In the genomic region with DNA sequence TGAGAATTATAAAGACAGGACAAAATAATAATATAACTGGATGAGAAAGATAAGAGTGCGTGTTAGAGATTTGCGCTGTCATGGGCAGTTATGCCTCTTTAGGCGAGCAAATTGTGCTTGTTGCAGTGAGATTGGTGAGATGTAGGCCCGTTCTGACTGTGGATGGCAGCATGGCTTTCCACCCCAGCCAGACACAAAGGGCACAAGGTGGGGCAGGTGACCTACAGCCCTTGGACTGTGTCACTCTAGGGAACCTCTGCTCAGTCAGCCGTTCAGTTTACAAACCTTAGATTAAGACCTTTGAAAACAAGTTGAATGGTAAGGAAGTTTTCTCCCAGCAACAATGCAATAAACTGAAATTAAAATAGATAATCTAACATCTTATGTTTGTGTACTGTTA, we compare ENCODE assay signal across 18 cellular contexts. TPM values are rescaled to one million over a fixed set of nuclear protein-coding genes. Genes with fewer than 3 reads are reported as not detected.
DNase-seq lines count a peak whose midpoint lies in the region.
"Had no signal": no experiment of that assay in that cellular context is flagged by ENCODE, and none has a peak within 500 bp of the region (broad histone marks: within the 10 kb centered on the region; RNA-seq: fewer than 3 reads in every experiment).

No MANE protein-coding gene starts in this region.

- no peak overlapping the region for H3K27ac Mint-ChIP-seq in activated CD4-positive, alpha-beta T cell treated with anti-CD3 and anti-CD28 coated beads, Interleukin-2, amount 10 ng/mL, durations not matched to agents 24 days and 14 days
- H3K27ac Mint-ChIP-seq: CD8-positive, alpha-beta T cell; HFFc6 had no signal

- peak overlapping the region; percentile 19 to 53 for H3K4me3 ChIP-seq in duodenal mucosa (ENCODE audit: low read depth in 1 of 2, low read length in 2 of 2)
- H3K4me3 ChIP-seq in mucosa of stomach (ENCODE audit: low read length): no peak overlapping the region

- peaks cover 27 to 30% of the 10 kb centered on the region in 2 donors for H3K4me1 ChIP-seq in duodenal mucosa (ENCODE audit: control insufficient read depth in 1 of 2, insufficient read depth in 2 of 2, low read length in 2 of 2)
- H3K4me1 ChIP-seq in mucosa of stomach (ENCODE audit: control insufficient read depth, insufficient read depth, low read length): peaks cover 20% of the 10 kb centered on the region

- H3K9me3 Mint-ChIP-seq in activated CD4-positive, alpha-beta T cell treated with anti-CD3 and anti-CD28 coated beads, Interleukin-2, amount 10 ng/mL, durations not matched to agents 24 days and 14 days: no peaks in the 10 kb centered on the region
- H3K9me3 Mint-ChIP-seq: HFFc6 had no signal

- DNase-seq in NCI-H510A treated with DMSO at 0.1 percent for 48 hours (lab: John Stamatoyannopoulos, UW): peak; percentile 55
- DNase-seq in NCI-H510A (lab: John Stamatoyannopoulos, UW): no peak
- peak; percentile 28 for DNase-seq in ureter (ENCODE audit: low spot score)
- DNase-seq in effector CD8-positive, alpha-beta T cell (lab: John Stamatoyannopoulos, UW): no peak
- DNase-seq in iPS-NIHi11 (ENCODE audit: low spot score): no peak
- no peak for DNase-seq in activated CD4-positive, alpha-beta T cell treated with anti-CD3 and anti-CD28 coated beads, Interleukin-2, amount 10 ng/mL, durations not matched to agents 24 days and 14 days
- DNase-seq: 8988T; CD8-positive, alpha-beta T cell; HFFc6; NCI-H1048; NCI-H1436 treated with DMSO at 0.1 percent for 48 hours; SHP77 treated with DMSO at 0.1 percent for 48 hours had no signal

- H3K27me3 ChIP-seq in duodenal mucosa (ENCODE audit: control insufficient read depth in 1 of 2, insufficient read depth in 2 of 2, low read length in 2 of 2): no peaks in the 10 kb centered on the region
- H3K27me3 ChIP-seq in mucosa of stomach (ENCODE audit: control insufficient read depth, insufficient read depth, low read length): no peaks in the 10 kb centered on the region

- no peaks in the 10 kb centered on the region for H3K9me3 ChIP-seq in duodenal mucosa (ENCODE audit: control insufficient read depth in 1 of 2, low read length in 2 of 2)
- H3K9me3 ChIP-seq in mucosa of stomach (ENCODE audit: control insufficient read depth, low read length): no peaks in the 10 kb centered on the region

- intact Hi-C loops in activated CD4-positive, alpha-beta T cell treated with anti-CD3 and anti-CD28 coated beads, Interleukin-2, amount 10 ng/mL, durations not matched to agents 24 days and 14 days (cut with micrococcal nuclease): no loop called here

- no peak overlapping the region for H3K4me3 Mint-ChIP-seq in activated CD4-positive, alpha-beta T cell treated with anti-CD3 and anti-CD28 coated beads, Interleukin-2, amount 10 ng/mL, durations not matched to agents 24 days and 14 days
- H3K4me3 Mint-ChIP-seq: CD8-positive, alpha-beta T cell; HFFc6 had no signal

- no peaks in the 10 kb centered on the region for H3K4me1 Mint-ChIP-seq in activated CD4-positive, alpha-beta T cell treated with anti-CD3 and anti-CD28 coated beads, Interleukin-2, amount 10 ng/mL, durations not matched to agents 24 days and 14 days

- H3K27me3 Mint-ChIP-seq in activated CD4-positive, alpha-beta T cell treated with anti-CD3 and anti-CD28 coated beads, Interleukin-2, amount 10 ng/mL, durations not matched to agents 24 days and 14 days: no peaks in the 10 kb centered on the region

- H3K27ac ChIP-seq in duodenal mucosa (ENCODE audit: low read depth, low read length): peak overlapping the region; percentile 47
- H3K27ac ChIP-seq: KMS-11 had no signal

- H3K9ac ChIP-seq in duodenal mucosa (ENCODE audit: low read depth in 1 of 2, low read length in 2 of 2) (peak overlapping the region in 1 of 2 donors; percentile 25), mucosa of stomach (ENCODE audit: low read length) (peak overlapping the region; percentile 17)
- H3K9ac ChIP-seq: KMS-11 had no signal

- H3K36me3 Mint-ChIP-seq in activated CD4-positive, alpha-beta T cell treated with anti-CD3 and anti-CD28 coated beads, Interleukin-2, amount 10 ng/mL, durations not matched to agents 24 days and 14 days (ENCODE audit: low read depth): no peaks in the 10 kb centered on the region
- H3K36me3 Mint-ChIP-seq: CD8-positive, alpha-beta T cell had no signal

- H3K36me3 ChIP-seq in duodenal mucosa (ENCODE audit: control insufficient read depth in 1 of 2, insufficient read depth in 2 of 2, low read length in 2 of 2): no peaks in the 10 kb centered on the region
- H3K36me3 ChIP-seq in mucosa of stomach (ENCODE audit: control insufficient read depth, insufficient read depth, low read length): no peaks in the 10 kb centered on the region

RNA-seq across cellular contexts. Expression of gene IGSF5, which starts 58.3 kb away (rescaled TPM):
- 2.0 TPM for total RNA-seq in ureter
- total RNA-seq in activated CD4-positive, alpha-beta T cell treated with anti-CD3 and anti-CD28 coated beads, Interleukin-2, amount 10 ng/mL, durations not matched to agents 24 days and 14 days: not detected in 2 replicates
- total RNA-seq: CD8-positive, alpha-beta T cell; HFFc6; MCF 10A; NCI-H460; RPMI7951 had no signal

Comparison
In these comparisons a context has a peak if more than half of its experiments do, and no peak if none do; other contexts are left out.
1. DNase-seq: peak in NCI-H510A treated with DMSO at 0.1 percent for 48 hours (single experiment) and ureter (single experiment); none in NCI-H510A (single experiment), effector CD8-positive, alpha-beta T cell (single experiment), iPS-NIHi11 (single experiment) and activated CD4-positive, alpha-beta T cell treated with anti-CD3 and anti-CD28 coated beads, Interleukin-2, amount 10 ng/mL, durations not matched to agents 24 days and 14 days (single experiment).